In genomic region chr12:111088409-111088808, GRCh38 we compare ENCODE assay signal across 21 cellular contexts. TPM values are rescaled to one million over a fixed set of nuclear protein-coding genes. Genes with fewer than 3 reads are reported as not detected.
A peak's percentile ranks its signal among the peaks of the same experiment; 100 is the strongest.
DNase-seq lines count a peak whose midpoint lies in the region; ATAC-seq, FAIRE-seq and TF ChIP-seq lines count a peak whose summit lies in the region.
"Had no signal": no experiment of that assay in that cellular context is flagged by ENCODE, and none has a peak within 500 bp of the region (broad histone marks: within the 10 kb centered on the region; RNA-seq: fewer than 3 reads in every experiment).

No MANE protein-coding gene starts in this region.

- intact Hi-C loops in HepG2 (cut with micrococcal nuclease; ENCODE audit: unreplicated experiment) (no loop called here), right lobe of liver (cut with DNase I) (no loop called here), K562 (cut with micrococcal nuclease) (no loop called here)

- WGBS in HepG2 (ENCODE audit: low lambda C conversion rate), result 54% methylated on average over 8 of the region's 9 CpGs
- 91% methylated on average over 6 of the region's 9 CpGs for WGBS in right lobe of liver (ENCODE audit: insufficient coverage, low coverage, low lambda C conversion rate, missing lambda C conversion rate)
- WGBS in K562 (ENCODE audit: insufficient coverage, low coverage, missing lambda C conversion rate), result 0% methylated on average over 9 of the region's 9 CpGs

- H3K27ac ChIP-seq in HepG2 (ENCODE audit: extremely low read length, insufficient read depth, low read length), result no peak overlapping the region
- H3K27ac ChIP-seq in right lobe of liver, result no peak overlapping the region
- no peak overlapping the region for H3K27ac ChIP-seq in K562 (ENCODE audit: extremely low read depth, low read depth, low read length)
- H3K27ac ChIP-seq: A549 had no signal

- H3K4me2 ChIP-seq in HepG2 (ENCODE audit: low read depth, low read length), result no peak overlapping the region
- no peak overlapping the region for H3K4me2 ChIP-seq in K562 (ENCODE audit: insufficient read depth, low read length)
- H3K4me2 ChIP-seq: A549 had no signal

- H3K27me3 ChIP-seq in HepG2 (ENCODE audit: control insufficient read depth in 1 of 2, insufficient read depth in 2 of 2, low read length in 2 of 2), result peaks cover 0 to 27% of the 10 kb centered on the region in 2 experiments; a peak in 2 of 5 replicates
- H3K27me3 ChIP-seq in right lobe of liver, result no peaks in the 10 kb centered on the region
- peaks cover 17 to 62% of the 10 kb centered on the region in 2 experiments for H3K27me3 ChIP-seq in K562 (ENCODE audit: control insufficient read depth in 2 of 2, insufficient read depth in 2 of 2, low read length in 2 of 2)

- H3K9me3 ChIP-seq in HepG2 (ENCODE audit: low read length) (no peaks in the 10 kb centered on the region), right lobe of liver (no peaks in the 10 kb centered on the region), K562 (replicated peaks; ENCODE audit: control insufficient read depth, insufficient read depth, low read depth, low read length) (no peaks in the 10 kb centered on the region)
- H3K9me3 ChIP-seq: A549 had no signal

- in situ Hi-C loops in HepG2 (cut with HindIII; ENCODE audit: extremely low pct_ligation_motif_present, low pct_unique_long_range_greater_than_20kb), result no loop called here
- in situ Hi-C loops in K562 (cut with MboI), result no loop called here

- no peaks in the 10 kb centered on the region for H3K4me1 ChIP-seq in HepG2 (ENCODE audit: insufficient read depth, low read length)
- peaks cover 0 to 29% (median 14%) of the 10 kb centered on the region in 4 donors for H3K4me1 ChIP-seq in right lobe of liver
- no peaks in the 10 kb centered on the region for H3K4me1 ChIP-seq in K562 (replicated peaks in 1 of 2; ENCODE audit: control insufficient read depth in 2 of 2, insufficient read depth in 2 of 2, low read length in 2 of 2)
- H3K4me1 ChIP-seq: A549 had no signal

- TF ChIP-seq EP300 in HepG2 (IDR thresholded peaks at IDR 0.05; ENCODE audit: low read depth in 2 of 2, low read length in 2 of 2) (no peak), HepG2 (CRISPR knock-in tag; IDR thresholded peaks at IDR 0.05; ENCODE audit: borderline replicate concordance) (no peak), K562 (IDR thresholded peaks at IDR 0.05; ENCODE audit: low read length) (no peak)

- H3K9ac ChIP-seq in HepG2 (ENCODE audit: insufficient read depth, low read depth, low read length) (no peak overlapping the region), K562 (ENCODE audit: insufficient read depth in 1 of 2, low read depth in 2 of 2, low read length in 2 of 2) (no peak overlapping the region)

- H3K36me3 ChIP-seq in HepG2 (replicated peaks in 1 of 2; ENCODE audit: control insufficient read depth in 1 of 2, insufficient read depth in 2 of 2, low read length in 2 of 2), result no peaks in the 10 kb centered on the region
- H3K36me3 ChIP-seq in right lobe of liver, result no peaks in the 10 kb centered on the region
- no peaks in the 10 kb centered on the region for H3K36me3 ChIP-seq in K562 (ENCODE audit: control insufficient read depth, insufficient read depth, low read length)

- FAIRE-seq in HepG2 (lab: Jason Lieb, UNC) (no peak), K562 (lab: Jason Lieb, UNC) (no peak)
- FAIRE-seq: A549, GM12891, GM18507, H1 had no signal

- TF ChIP-seq CTCF in HepG2 (CRISPR knock-in tag; IDR thresholded peaks at IDR 0.05) (no peak), right lobe of liver (IDR thresholded peaks at IDR 0.05) (no peak), K562 (IDR thresholded peaks at IDR 0.05 in 2 of 3, conservative IDR thresholded peaks at IDR 0.05 in 1 of 3; ENCODE audit: insufficient read depth in 2 of 3, low read depth in 1 of 3, low read length in 3 of 3) (no peak)

- H2AFZ ChIP-seq in HepG2 (ENCODE audit: low read length) (no peak overlapping the region), K562 (ENCODE audit: low read depth, low read length) (no peak overlapping the region)

- DNase-seq in HepG2 (ENCODE audit: low spot score) (no peak), right lobe of liver (no peak), NCI-H69 (lab: John Stamatoyannopoulos, UW) (peak; percentile 27), K562 (ENCODE audit: extremely low read depth in 1 of 4, low spot score in 3 of 4) (no peak)
- DNase-seq: 8988T; C1 segment of cervical spinal cord; Calu3; CD4-positive, alpha-beta memory T cell; COR-L47; DMS53; DMS79 treated with DMSO at 0.1 percent for 48 hours; GF-D8; H7; HCEC 1CT had no signal

- CTCF ChIA-PET in HepG2 (lab: Yijun Ruan, JAX; ENCODE audit: low intra/inter-chr PET ratio, low total read pairs) (no interaction called here), K562 (lab: Yijun Ruan, JAX; ENCODE audit: low intra/inter-chr PET ratio) (no interaction called here)

- no TSS peak for BruUV-seq in HepG2 (replicated peaks; lab: Mats Ljungman, UMichigan)
- BruUV-seq in K562 (replicated peaks; lab: Mats Ljungman, UMichigan), result no TSS peak

- H3K4me3 ChIP-seq in HepG2 (replicated peaks in 1 of 3; ENCODE audit: insufficient read depth in 1 of 3, low read depth in 2 of 3, low read length in 3 of 3), result no peak overlapping the region
- H3K4me3 ChIP-seq in right lobe of liver, result no peak overlapping the region
- H3K4me3 ChIP-seq in K562, result no peak overlapping the region
- H3K4me3 ChIP-seq: A549 had no signal

- no peaks in the 10 kb centered on the region for H3K9me1 ChIP-seq in K562 (ENCODE audit: control insufficient read depth, insufficient read depth, low read length)

- H3K79me2 ChIP-seq in HepG2 (ENCODE audit: insufficient read depth, low read length) (no peaks in the 10 kb centered on the region), K562 (ENCODE audit: control insufficient read depth, insufficient read depth, low read length) (no peaks in the 10 kb centered on the region)

- H4K20me1 ChIP-seq in HepG2 (ENCODE audit: insufficient read depth, low read length), result no peaks in the 10 kb centered on the region
- H4K20me1 ChIP-seq in K562 (replicated peaks; ENCODE audit: control insufficient read depth, insufficient read depth, low read length), result peaks cover 4% of the 10 kb centered on the region; the same call in 1 of the 2 replicates

- TF ChIP-seq POLR2A in HepG2 (IDR thresholded peaks at IDR 0.05; ENCODE audit: insufficient read depth in 1 of 2, low read depth in 2 of 2, low read length in 2 of 2) (no peak), right lobe of liver (IDR thresholded peaks at IDR 0.05) (no peak), K562 (conservative IDR thresholded peaks at IDR 0.05) (no peak)

- TF ChIP-seq RAD21 in HepG2 (CRISPR knock-in tag; IDR thresholded peaks at IDR 0.05), result no peak
- no peak for TF ChIP-seq RAD21 in K562 (CRISPR knock-in tag; conservative IDR thresholded peaks at IDR 0.05 in 1 of 2, IDR thresholded peaks at IDR 0.05 in 1 of 2)

- ATAC-seq in HepG2 (no peak), right lobe of liver (no peak), K562 (no peak), HG03039 (IDR thresholded peaks at IDR 0.05; ENCODE audit: unreplicated experiment) (no peak), GM18520 (IDR thresholded peaks at IDR 0.05; ENCODE audit: unreplicated experiment) (no peak)
- ATAC-seq: A549 had no signal

- POLR2A ChIA-PET in HepG2 (lab: Yijun Ruan, JAX) (no interaction called here), K562 (lab: Yijun Ruan, JAX) (interaction anchor here (0.8 to 2.8 kb wide), 2 partner anchors 8 to 131 kb away, joined by 3 to 10 read pairs; no protein-coding TSS in a partner anchor)

RNA-seq across cellular contexts. Expression of gene CUX2, which starts 54.4 kb away (rescaled TPM):
- total RNA-seq in HepG2 (2016; rRNA removed; fragmentation: Illumina TruSeq; extraction: Trizol) (not detected in 2 replicates), right lobe of liver (10 to 100 TPM in 5 of 6 experiments, 1 to 10 TPM in 1; 7.2 to 50.5 (median 16.7) TPM), K562 (2014; rRNA removed) (not detected in 2 replicates), K562 (2014; rRNA removed; fragmentation: Illumina TruSeq; extraction: Trizol) (not detected in 2 replicates), K562 (2015; rRNA removed; fragmentation: Illumina TruSeq; extraction: Trizol) (not detected in 2 replicates), K562 (2021) (not detected in 2 replicates)
- total RNA-seq in HepG2 (2016; cell fraction: cytosol; rRNA removed; fragmentation: Illumina TruSeq; extraction: Trizol; ENCODE audit: low read depth), result not detected in 2 replicates
- not detected in 2 replicates for total RNA-seq in HepG2 (2016; cell fraction: insoluble cytoplasmic fraction; rRNA removed; fragmentation: Illumina TruSeq; extraction: Trizol)
- not detected in 2 replicates for total RNA-seq in HepG2 (2016; cell fraction: membrane; rRNA removed; fragmentation: Illumina TruSeq; extraction: Trizol)
- total RNA-seq in HepG2 (2016; cell fraction: nucleus; rRNA removed; fragmentation: Illumina TruSeq; extraction: Trizol), result not detected in 2 replicates
- polyA plus RNA-seq in HepG2 (2011; rRNA removed) (not detected in 2 replicates), K562 (2011; rRNA removed) (not detected in 2 replicates), K562 (2014; fragmentation: Illumina TruSeq; extraction: Trizol) (not detected in 2 replicates), K562 (2014; fragmentation: Nextera tagmentation; extraction: Ambion mirVana) (not detected), K562 (2014; rRNA removed) (not detected in 2 replicates)
- not detected in 2 replicates for polyA plus RNA-seq in HepG2 (2011; cell fraction: cytosol; rRNA removed)
- not detected in 2 replicates for polyA plus RNA-seq in HepG2 (2011; cell fraction: nucleus; rRNA removed)
- polyA plus RNA-seq in HepG2 (2012), result not detected in 2 replicates
- polyA plus RNA-seq in HepG2 (2016; cell fraction: cytosol; fragmentation: Illumina TruSeq; extraction: Trizol; ENCODE audit: low read depth), result not detected in 2 replicates
- polyA plus RNA-seq in HepG2 (2016; cell fraction: insoluble cytoplasmic fraction; fragmentation: Illumina TruSeq; extraction: Trizol; ENCODE audit: low read depth), result not detected in 2 replicates
- not detected in 2 replicates for polyA plus RNA-seq in HepG2 (2016; cell fraction: membrane; fragmentation: Illumina TruSeq; extraction: Trizol; ENCODE audit: low read depth)
- not detected in 2 replicates for polyA plus RNA-seq in HepG2 (2016; cell fraction: nucleus; fragmentation: Illumina TruSeq; extraction: Trizol; ENCODE audit: insufficient read depth, low read depth)
- not detected in 2 replicates for polyA minus RNA-seq in HepG2 (2011; rRNA and poly(A)+ RNA removed; ENCODE audit: low replicate concordance)
- not detected in 2 replicates for polyA minus RNA-seq in HepG2 (2011; cell fraction: cytosol; rRNA and poly(A)+ RNA removed)
- not detected in 2 replicates for polyA minus RNA-seq in HepG2 (2011; cell fraction: nucleus; rRNA and poly(A)+ RNA removed)
- total RNA-seq in K562 (2011; cell fraction: chromatin; rRNA removed; ENCODE audit: low replicate concordance), result not detected in 2 replicates
- total RNA-seq in K562 (2011; cell fraction: nucleolus; rRNA removed), result not detected in 2 replicates
- total RNA-seq in K562 (2011; cell fraction: nucleoplasm; rRNA removed), result not detected in 2 replicates
- polyA plus RNA-seq in K562 (2011; cell fraction: cytosol; rRNA removed), result not detected in 2 replicates
- not detected in 2 replicates for polyA plus RNA-seq in K562 (2011; cell fraction: nucleus; rRNA removed)
- not detected in 2 replicates for polyA plus RNA-seq in K562 (2012)
- not detected in 2 replicates for polyA minus RNA-seq in K562 (2011; rRNA and poly(A)+ RNA removed)
- polyA minus RNA-seq in K562 (2011; cell fraction: cytosol; rRNA and poly(A)+ RNA removed), result not detected in 2 replicates
- polyA minus RNA-seq in K562 (2011; cell fraction: nucleus; rRNA and poly(A)+ RNA removed), result not detected in 2 replicates
- total RNA-seq: Calu3; CD4-positive, alpha-beta memory T cell had no signal
- polyA plus RNA-seq: BJ; CD4-positive, alpha-beta memory T cell had no signal

Comparison
In these comparisons a context has a peak if more than half of its experiments do, and no peak if none do; other contexts are left out.
1. RNA of gene CUX2, which starts 54.4 kb away (total RNA-seq): 7.2 to 50.5 TPM in right lobe of liver; not detected in HepG2 and not detected in K562; every median in the first group is over 4 times any median in the second.